In the genomic region with DNA sequence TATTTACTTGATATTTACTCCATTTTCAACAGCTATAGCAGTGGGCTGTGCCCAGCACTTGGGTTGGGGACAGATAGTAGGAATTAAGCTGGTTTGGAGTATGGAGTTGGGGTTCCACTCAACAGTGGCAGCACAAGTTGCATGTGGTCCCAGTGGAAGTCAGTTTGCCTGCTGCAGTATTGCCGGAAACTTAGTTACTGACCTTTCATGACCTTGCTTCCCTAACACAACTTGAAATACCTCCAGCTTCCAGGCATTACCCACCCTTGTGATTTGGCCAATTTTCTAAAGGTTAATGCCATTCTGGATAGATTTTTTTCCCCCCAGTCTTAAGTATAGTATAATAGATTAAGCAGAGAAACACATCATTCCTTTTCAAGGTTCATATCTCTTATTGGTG, we compare ENCODE assay signal across 28 cellular contexts.
"Had no signal": no experiment of that assay in that cellular context is flagged by ENCODE, and none has a peak within 500 bp of the region (broad histone marks: within the 10 kb centered on the region; RNA-seq: fewer than 3 reads in every experiment).

No MANE protein-coding gene starts in this region.

- H3K4me3 Mint-ChIP-seq: immature natural killer cell; memory B cell; naive thymus-derived CD4-positive, alpha-beta T cell; natural killer cell treated with Interleukin-12 subunit alpha and Interleukin-12 subunit beta and Interleukin-15 and Interleukin-18, amount 100 ng/mL, for 72 hours; stimulated activated naive B cell treated with anti-CD40 and anti-IgM and Interleukin-4, amounts not matched to agents 10 μg/mL and 1 μg/mL and 100 μg/mL, for 72 hours had no signal

- H3K27ac Mint-ChIP-seq: memory B cell; stimulated activated naive B cell treated with anti-CD40 and anti-IgM and Interleukin-4, amounts not matched to agents 10 μg/mL and 1 μg/mL and 100 μg/mL, for 72 hours had no signal

- ATAC-seq: left colon; left lung; mucosa of descending colon; naive thymus-derived CD4-positive, alpha-beta T cell; natural killer cell treated with Interleukin-12 subunit alpha and Interleukin-12 subunit beta and Interleukin-15 and Interleukin-18, amount 100 ng/mL, for 72 hours; pancreas; sciatic nerve; stimulated activated naive B cell treated with anti-CD40 and anti-IgM and Interleukin-4, amounts not matched to agents 10 μg/mL and 1 μg/mL and 100 μg/mL, for 72 hours; stimulated activated naive CD8-positive, alpha-beta T cell treated with anti-CD3 and anti-CD28 coated beads, Interleukin-15, Interleukin-2, amounts not matched to agents 100 U/mL and 50 U/mL, for 24 hours; upper lobe of right lung had no signal

- H3K27me3 Mint-ChIP-seq: memory B cell; naive thymus-derived CD4-positive, alpha-beta T cell; natural killer cell treated with Interleukin-12 subunit alpha and Interleukin-12 subunit beta and Interleukin-15 and Interleukin-18, amount 100 ng/mL, for 72 hours; stimulated activated naive B cell treated with anti-CD40 and anti-IgM and Interleukin-4, amounts not matched to agents 10 μg/mL and 1 μg/mL and 100 μg/mL, for 72 hours had no signal

- H3K9me3 Mint-ChIP-seq: immature natural killer cell; memory B cell; natural killer cell treated with Interleukin-12 subunit alpha and Interleukin-12 subunit beta and Interleukin-15 and Interleukin-18, amount 100 ng/mL, for 72 hours; stimulated activated naive B cell treated with anti-CD40 and anti-IgM and Interleukin-4, amounts not matched to agents 10 μg/mL and 1 μg/mL and 100 μg/mL, for 72 hours had no signal

- DNase-seq: hypothalamus; immature natural killer cell; kidney; left colon; left lung; midbrain; mucosa of descending colon; naive thymus-derived CD4-positive, alpha-beta T cell; nucleus accumbens; pancreas; posterior cingulate gyrus; retina; right cardiac atrium; stimulated activated CD4-positive, alpha-beta T cell treated with anti-CD3 and anti-CD28 coated beads, Interleukin-12 subunit alpha, Interleukin-12 subunit beta, amount 100 ng/mL, for 4 hours; stimulated activated CD4-positive, alpha-beta T cell treated with anti-CD3 and anti-CD28 coated beads, Interleukin-15, amount 100 ng/mL, for 24 hours; stimulated activated CD4-positive, alpha-beta T cell treated with anti-CD3 and anti-CD28 coated beads, Interleukin-2, amount 100 ng/mL, for 24 hours; stimulated activated CD4-positive, alpha-beta T cell treated with anti-CD3 and anti-CD28 coated beads, Interleukin-4, amount 100 ng/mL, for 1 hour; stimulated activated naive B cell treated with anti-CD40 and anti-IgM and Interleukin-4, amounts not matched to agents 10 μg/mL and 1 μg/mL and 100 μg/mL, for 72 hours; stimulated activated naive CD8-positive, alpha-beta T cell treated with anti-CD3 and anti-CD28 coated beads, Interleukin-15, Interleukin-2, amounts not matched to agents 100 U/mL and 50 U/mL, for 24 hours; stomach; testis; thyroid gland; transverse colon; upper lobe of right lung had no signal

- FAIRE-seq: islet of Langerhans, kidney, pancreas had no signal

- H3K36me3 Mint-ChIP-seq: natural killer cell treated with Interleukin-12 subunit alpha and Interleukin-12 subunit beta and Interleukin-15 and Interleukin-18, amount 100 ng/mL, for 72 hours had no signal
